8 cellular contexts compared by ENCODE assay signal in the genomic region with DNA sequence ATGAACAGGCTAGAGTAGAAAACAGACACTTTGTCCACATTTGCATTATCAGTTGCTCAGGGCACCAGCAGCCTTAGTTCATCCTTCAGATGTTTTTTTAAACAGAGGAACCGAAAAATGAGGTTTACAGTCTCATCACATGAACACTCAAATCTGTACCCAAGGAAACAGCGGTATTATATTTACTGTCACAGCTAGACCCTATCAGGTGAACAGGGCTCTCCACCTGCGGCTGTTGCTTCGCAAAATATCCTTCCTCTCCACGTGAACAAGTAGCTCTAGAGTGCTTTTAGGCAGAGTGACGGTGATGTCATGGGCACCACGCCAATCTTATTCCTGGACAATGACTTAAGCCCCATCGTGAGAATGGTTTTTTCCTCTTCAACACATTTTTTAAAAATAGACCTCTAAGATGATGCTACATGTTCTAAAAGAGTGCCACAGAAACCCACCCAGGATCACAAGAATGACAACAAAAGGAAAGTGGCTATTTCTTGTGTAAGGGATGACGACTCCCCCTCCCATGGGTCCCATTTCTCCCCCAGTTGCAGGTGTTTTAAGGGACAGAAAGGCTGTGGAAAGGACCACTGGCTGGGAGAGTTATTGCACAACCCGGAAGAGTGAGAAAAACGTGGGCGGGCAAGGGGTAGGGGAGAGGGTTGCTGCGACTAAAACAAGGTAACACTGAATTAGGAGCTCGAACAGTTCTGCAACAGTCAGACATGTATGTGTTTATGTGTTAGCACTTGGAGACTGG.
A peak's percentile ranks its signal among the peaks of the same experiment; 100 is the strongest.
DNase-seq lines count a peak whose midpoint lies in the region; ATAC-seq, FAIRE-seq and TF ChIP-seq lines count a peak whose summit lies in the region.

No MANE protein-coding gene starts in this region.

- no peaks in the 10 kb centered on the region for H3K9me1 ChIP-seq in K562 (ENCODE audit: control insufficient read depth, insufficient read depth, low read length)

- TF ChIP-seq RAD21 in K562 (CRISPR knock-in tag; conservative IDR thresholded peaks at IDR 0.05 in 1 of 2, IDR thresholded peaks at IDR 0.05 in 1 of 2) = no peak

- ATAC-seq in GM21447 (IDR thresholded peaks at IDR 0.05; ENCODE audit: unreplicated experiment) (peak; percentile 82), HG03571 (IDR thresholded peaks at IDR 0.05; ENCODE audit: unreplicated experiment) (peak; percentile 90), K562 (no peak)

- 64% methylated on average over 14 of the region's 14 CpGs for WGBS in K562 (ENCODE audit: insufficient coverage, low coverage, missing lambda C conversion rate)

- H3F3A ChIP-seq in DOHH2 (ENCODE audit: control insufficient read depth, insufficient read depth) = no peaks in the 10 kb centered on the region

- peak; percentile 56 for FAIRE-seq in K562 (lab: Jason Lieb, UNC)

- H4K20me1 ChIP-seq in DOHH2 (ENCODE audit: control insufficient read depth, insufficient read depth, low read depth, low read length) (no peaks in the 10 kb centered on the region), K562 (replicated peaks; ENCODE audit: control insufficient read depth, insufficient read depth, low read length) (no peaks in the 10 kb centered on the region)

- no peak overlapping the region for H2AFZ ChIP-seq in K562 (ENCODE audit: low read depth, low read length)

- H3K36me3 ChIP-seq in DOHH2 (ENCODE audit: control insufficient read depth, low read length) (peaks cover 5% of the 10 kb centered on the region; the same call in 1 of the 2 replicates), K562 (ENCODE audit: control insufficient read depth, insufficient read depth, low read length) (peaks cover 10% of the 10 kb centered on the region; the same call in 2 of the 3 replicates), tibial artery (peaks cover 11 to 12% (median 12%) of the 10 kb centered on the region in 3 donors)

- H3K79me2 ChIP-seq in DOHH2 (ENCODE audit: control insufficient read depth, low read length) = no peaks in the 10 kb centered on the region
- H3K79me2 ChIP-seq in K562 (ENCODE audit: control insufficient read depth, insufficient read depth, low read length) = no peaks in the 10 kb centered on the region

- TF ChIP-seq EP300 in K562 (IDR thresholded peaks at IDR 0.05; ENCODE audit: low read length) = no peak

- DNase-seq in K562 (ENCODE audit: extremely low read depth in 1 of 4, low spot score in 3 of 4) (no peak), tibial artery (no peak), kidney tubule cell (ENCODE audit: low spot score) (no peak), NCI-H82 (lab: John Stamatoyannopoulos, UW) (no peak)
- no peak for DNase-seq in activated CD4-positive, alpha-beta T cell treated with anti-CD3 and anti-CD28 coated beads for 1 hour

- H3K4me3 ChIP-seq in DOHH2 (ENCODE audit: low read length) (peak overlapping the region; percentile 13; the same call in 1 of the 2 replicates), K562 (no peak overlapping the region), tibial artery (no peak overlapping the region)

- H3K4me1 ChIP-seq in DOHH2 (ENCODE audit: control insufficient read depth, low read length) (peaks cover 29% of the 10 kb centered on the region), K562 (replicated peaks in 1 of 2; ENCODE audit: control insufficient read depth in 2 of 2, insufficient read depth in 2 of 2, low read length in 2 of 2) (peaks cover 0 to 7% of the 10 kb centered on the region in 2 experiments; a peak in 4 of 5 replicates), tibial artery (peaks cover 0 to 43% (median 33%) of the 10 kb centered on the region in 4 donors)

- no peak for TF ChIP-seq POLR2A in K562 (conservative IDR thresholded peaks at IDR 0.05)

- no TSS peak for BruUV-seq in K562 (replicated peaks; lab: Mats Ljungman, UMichigan)

- CTCF ChIA-PET in K562 (lab: Yijun Ruan, JAX; ENCODE audit: low intra/inter-chr PET ratio) = no interaction called here

- in situ Hi-C loops in K562 (cut with MboI) = no loop called here

- POLR2A ChIA-PET in K562 (lab: Yijun Ruan, JAX) = interaction anchor here (2.0 kb wide), 1 partner anchor 12 kb away, joined by 8 read pairs; no protein-coding TSS in a partner anchor

- H3K9me2 ChIP-seq in DOHH2 (replicated peaks; ENCODE audit: control insufficient read depth, low read length) = no peaks in the 10 kb centered on the region

- H3K4me2 ChIP-seq in DOHH2 (ENCODE audit: low read length) (peak overlapping the region; percentile 10), K562 (ENCODE audit: insufficient read depth, low read length) (no peak overlapping the region)

- TF ChIP-seq CTCF in DOHH2 (IDR thresholded peaks at IDR 0.05; ENCODE audit: low read depth, low read length, poor library complexity, severe bottlenecking) = no peak
- no peak for TF ChIP-seq CTCF in K562 (IDR thresholded peaks at IDR 0.05 in 2 of 3, conservative IDR thresholded peaks at IDR 0.05 in 1 of 3; ENCODE audit: insufficient read depth in 2 of 3, low read depth in 1 of 3, low read length in 3 of 3)
- no peak for TF ChIP-seq CTCF in tibial artery (IDR thresholded peaks at IDR 0.05)

- H3K9me3 ChIP-seq in DOHH2 (ENCODE audit: control insufficient read depth, insufficient read depth, low read length) = no peaks in the 10 kb centered on the region
- H3K9me3 ChIP-seq in K562 (replicated peaks; ENCODE audit: control insufficient read depth, insufficient read depth, low read depth, low read length) = no peaks in the 10 kb centered on the region
- no peaks in the 10 kb centered on the region for H3K9me3 ChIP-seq in tibial artery

- no peak overlapping the region for H3K27ac ChIP-seq in DOHH2 (ENCODE audit: low read depth, low read length)
- no peak overlapping the region for H3K27ac ChIP-seq in K562 (ENCODE audit: extremely low read depth, low read depth, low read length)
- H3K27ac ChIP-seq in tibial artery = peak overlapping the region; percentile 73 to 81

- H3K9ac ChIP-seq in K562 (ENCODE audit: insufficient read depth in 1 of 2, low read depth in 2 of 2, low read length in 2 of 2) = peak overlapping the region in 1 of 2 experiments; percentile 27; a peak in 1 of 4 replicates

- H3K27me3 ChIP-seq in DOHH2 (ENCODE audit: control insufficient read depth, low read length) (0 out of 2 replicates have a peak, but pooled peaks cover 3% of the 10 kb centered on the region), K562 (ENCODE audit: control insufficient read depth in 2 of 2, insufficient read depth in 2 of 2, low read length in 2 of 2) (no peaks in the 10 kb centered on the region), tibial artery (no peaks in the 10 kb centered on the region)

- intact Hi-C loops in K562 (cut with micrococcal nuclease) (no loop called here), tibial artery (cut with DNase I; ENCODE audit: low total_unique reads) (no loop called here)

TF ChIP-seq in K562, 482 proteins besides CTCF, POLR2A, EP300 and RAD21:
- TF ChIP-seq NFIC (IDR thresholded peaks at IDR 0.05) = peak; percentile 50; the same call in 1 of the 2 replicates
- no peak for TF ChIP-seq HNRNPLL (IDR thresholded peaks at IDR 0.05; ENCODE audit: low read depth, low read length, poor library complexity, severe bottlenecking)
- TF ChIP-seq CEBPB (tag; IDR thresholded peaks at IDR 0.05) = peak; percentile 81
- TF ChIP-seq, protein P1, sequence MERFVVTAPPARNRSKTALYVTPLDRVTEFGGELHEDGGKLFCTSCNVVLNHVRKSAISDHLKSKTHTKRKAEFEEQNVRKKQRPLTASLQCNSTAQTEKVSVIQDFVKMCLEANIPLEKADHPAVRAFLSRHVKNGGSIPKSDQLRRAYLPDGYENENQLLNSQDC (CRISPR knock-in tag; IDR thresholded peaks at IDR 0.05) = no peak
- no peak for TF ChIP-seq HNRNPK (IDR thresholded peaks at IDR 0.05; ENCODE audit: low read depth, low read length, poor library complexity, severe bottlenecking)
- TF ChIP-seq CEBPG (CRISPR knock-in tag; IDR thresholded peaks at IDR 0.05) = peak; percentile 57; the same call in 1 of the 2 replicates
- peak; percentile 50 to 71; a peak in 3 of 4 replicates for TF ChIP-seq CEBPG (tag; conservative IDR thresholded peaks at IDR 0.05 in 1 of 2, IDR thresholded peaks at IDR 0.05 in 1 of 2)
- TF ChIP-seq EGR1 (conservative IDR thresholded peaks at IDR 0.05) = peak; percentile 71

Comparison
In these comparisons a context has a peak if more than half of its experiments do, and no peak if none do; other contexts are left out.
1. H3K27ac ChIP-seq: peak in tibial artery (2 of 2); none in DOHH2 (single experiment) and K562 (single experiment).